In the genomic region with DNA sequence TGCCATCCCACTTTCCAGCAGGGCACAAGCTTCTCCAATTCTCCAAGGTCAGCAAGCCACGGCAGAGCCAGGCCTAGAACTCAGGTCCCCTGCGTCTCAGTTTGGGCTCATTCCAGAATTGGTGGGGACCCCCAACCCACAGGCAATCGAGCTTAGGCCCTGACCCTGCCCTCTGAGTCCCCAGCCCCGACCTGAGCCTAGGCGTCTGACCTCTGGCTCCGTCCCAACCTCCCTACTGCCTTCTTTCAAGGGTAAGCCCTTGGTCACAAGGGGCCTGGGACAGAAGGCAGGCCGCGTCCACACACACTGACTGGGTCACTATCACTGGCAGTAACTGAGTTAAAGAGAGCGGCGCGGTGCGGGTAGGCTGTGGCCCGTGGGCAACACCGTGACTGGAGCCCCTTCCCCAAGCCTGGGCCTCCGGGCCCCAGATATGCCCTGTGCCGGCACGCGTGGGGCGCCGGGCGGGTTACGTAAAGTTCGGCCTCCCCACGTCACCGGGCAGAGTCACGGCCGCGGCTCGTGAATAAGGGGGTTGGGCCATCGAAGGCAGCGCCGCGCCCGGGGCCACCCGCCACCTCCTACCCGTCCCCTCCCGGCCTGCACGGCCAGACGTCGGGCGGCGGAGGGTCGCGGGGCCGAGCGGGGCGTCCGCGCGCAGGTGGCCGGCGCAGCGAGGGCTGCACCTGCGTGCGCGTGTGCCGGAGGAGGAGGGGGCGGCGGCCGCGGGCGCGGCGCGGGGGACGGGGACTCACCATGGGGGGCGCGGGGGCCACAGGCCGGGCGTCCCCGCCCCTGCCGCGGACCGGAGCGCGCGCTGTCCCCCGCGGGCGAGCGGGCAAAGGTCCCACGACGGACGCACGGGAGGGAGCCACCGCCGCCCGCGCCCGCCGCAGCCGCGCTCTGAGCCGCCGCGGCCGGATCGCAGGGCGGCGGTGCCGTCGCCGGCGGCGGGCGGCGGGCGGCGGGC, we compare ENCODE assay signal across 8 cellular contexts. TPM values are rescaled to one million over a fixed set of nuclear protein-coding genes. Genes with fewer than 3 reads are reported as not detected.
A peak's percentile ranks its signal among the peaks of the same experiment; 100 is the strongest.
DNase-seq lines count a peak whose midpoint lies in the region; ATAC-seq, FAIRE-seq and TF ChIP-seq lines count a peak whose summit lies in the region.

No MANE protein-coding gene starts in this region.

- POLR2A ChIA-PET in HepG2 (lab: Yijun Ruan, JAX) = interaction anchor here (0.7 to 1.8 kb wide), 17 partner anchors 8 to 188 kb away, joined by 3 to 11 read pairs (median 5); no protein-coding TSS in a partner anchor

- no peak for FAIRE-seq in HepG2 (lab: Jason Lieb, UNC)

- H3K36me3 ChIP-seq in HepG2 (replicated peaks in 1 of 2; ENCODE audit: control insufficient read depth in 1 of 2, insufficient read depth in 2 of 2, low read length in 2 of 2) (peaks cover 3 to 4% of the 10 kb centered on the region in 2 experiments; a peak in 1 of 5 replicates), stomach smooth muscle (ENCODE audit: control insufficient read depth in 2 of 2, insufficient read depth in 2 of 2, low read length in 2 of 2) (peaks cover 0 to 6% of the 10 kb centered on the region in 2 donors)

- H3K79me2 ChIP-seq in HepG2 (ENCODE audit: insufficient read depth, low read length) = no peaks in the 10 kb centered on the region

- DNase-seq in T-helper 2 cell treated with Interferon-gamma antibody and Interleukin-4, amounts not matched to agents 5 μg/mL and 100 μg/mL, for 36 hours (ENCODE audit: low spot score) = no peak
- peak; percentile 35 for DNase-seq in cortex of kidney (lab: John Stamatoyannopoulos, UW)
- DNase-seq in HepG2 (ENCODE audit: low spot score) = no peak
- DNase-seq in A172 (ENCODE audit: low spot score) = no peak

- no peaks in the 10 kb centered on the region for H3K9me3 Mint-ChIP-seq in T-helper 2 cell treated with Interferon-gamma antibody and Interleukin-4, amounts not matched to agents 5 μg/mL and 100 μg/mL, for 36 hours

- peak overlapping the region; percentile 68 for H3K4me3 Mint-ChIP-seq in T-helper 2 cell treated with Interferon-gamma antibody and Interleukin-4, amounts not matched to agents 5 μg/mL and 100 μg/mL, for 36 hours

- no peak; the same call in 1 of the 2 replicates for TF ChIP-seq CTCF in HepG2 (CRISPR knock-in tag; IDR thresholded peaks at IDR 0.05)

- peak overlapping the region; percentile 60 to 90 (median 84) for H3K4me3 ChIP-seq in HepG2 (replicated peaks in 1 of 3; ENCODE audit: insufficient read depth in 1 of 3, low read depth in 2 of 3, low read length in 3 of 3)
- peak overlapping the region; percentile 54 to 77 for H3K4me3 ChIP-seq in stomach smooth muscle (ENCODE audit: low read length in 2 of 2)

- no peaks in the 10 kb centered on the region for H3K9me3 ChIP-seq in HepG2 (ENCODE audit: low read length)
- H3K9me3 ChIP-seq in stomach smooth muscle (ENCODE audit: control insufficient read depth in 2 of 2, low read length in 2 of 2) = no peaks in the 10 kb centered on the region

- no peak overlapping the region for H2AFZ ChIP-seq in HepG2 (ENCODE audit: low read length)

- peak overlapping the region; percentile 80 for H3K27ac ChIP-seq in HepG2 (ENCODE audit: extremely low read length, insufficient read depth, low read length)
- H3K27ac ChIP-seq in stomach smooth muscle (ENCODE audit: low read length) = peak overlapping the region; percentile 89

- CTCF ChIA-PET in HepG2 (lab: Yijun Ruan, JAX; ENCODE audit: low intra/inter-chr PET ratio, low total read pairs) = no interaction called here

- peaks cover 11% of the 10 kb centered on the region for H3K4me1 Mint-ChIP-seq in T-helper 2 cell treated with Interferon-gamma antibody and Interleukin-4, amounts not matched to agents 5 μg/mL and 100 μg/mL, for 36 hours (ENCODE audit: low read depth)

- TF ChIP-seq EP300 in HepG2 (IDR thresholded peaks at IDR 0.05; ENCODE audit: low read depth in 2 of 2, low read length in 2 of 2) (no peak), HepG2 (CRISPR knock-in tag; IDR thresholded peaks at IDR 0.05; ENCODE audit: borderline replicate concordance) (no peak)

- TF ChIP-seq RAD21 in HepG2 (CRISPR knock-in tag; IDR thresholded peaks at IDR 0.05) = no peak; the same call in 1 of the 2 replicates

- TSS peak; percentile 58 for BruUV-seq in HepG2 (replicated peaks; lab: Mats Ljungman, UMichigan)

- peaks cover 1% of the 10 kb centered on the region for H3K27me3 Mint-ChIP-seq in T-helper 2 cell treated with Interferon-gamma antibody and Interleukin-4, amounts not matched to agents 5 μg/mL and 100 μg/mL, for 36 hours (ENCODE audit: low read depth)

- H4K20me1 ChIP-seq in HepG2 (ENCODE audit: insufficient read depth, low read length) = no peaks in the 10 kb centered on the region

- H3K4me1 ChIP-seq in HepG2 (ENCODE audit: insufficient read depth, low read length) = peaks cover 48% of the 10 kb centered on the region
- peaks cover 21% of the 10 kb centered on the region for H3K4me1 ChIP-seq in stomach smooth muscle (ENCODE audit: control insufficient read depth, insufficient read depth, low read length)

- H3K27me3 ChIP-seq in HepG2 (ENCODE audit: control insufficient read depth in 1 of 2, insufficient read depth in 2 of 2, low read length in 2 of 2) = no peaks in the 10 kb centered on the region; a peak in 2 of 5 replicates
- H3K27me3 ChIP-seq in stomach smooth muscle (ENCODE audit: control insufficient read depth in 1 of 2, insufficient read depth in 2 of 2, low read length in 2 of 2) = no peaks in the 10 kb centered on the region

- peak overlapping the region; percentile 88 for H3K4me2 ChIP-seq in HepG2 (ENCODE audit: low read depth, low read length)

- intact Hi-C loops in HepG2 (cut with micrococcal nuclease; ENCODE audit: unreplicated experiment) = no loop called here

- peaks cover 5% of the 10 kb centered on the region for H3K36me3 Mint-ChIP-seq in T-helper 2 cell treated with Interferon-gamma antibody and Interleukin-4, amounts not matched to agents 5 μg/mL and 100 μg/mL, for 36 hours (ENCODE audit: low read depth)

- peak overlapping the region; percentile 80 for H3K9ac ChIP-seq in HepG2 (ENCODE audit: insufficient read depth, low read depth, low read length)
- peak overlapping the region; percentile 87 to 90 for H3K9ac ChIP-seq in stomach smooth muscle (ENCODE audit: low read length in 2 of 2)

- in situ Hi-C loops in HepG2 (cut with HindIII; ENCODE audit: extremely low pct_ligation_motif_present, low pct_unique_long_range_greater_than_20kb) = no loop called here

- 0% methylated on average over 6 of the region's 109 CpGs for WGBS in HepG2 (ENCODE audit: low lambda C conversion rate)

- no peak for TF ChIP-seq POLR2A in HepG2 (IDR thresholded peaks at IDR 0.05; ENCODE audit: insufficient read depth in 1 of 2, low read depth in 2 of 2, low read length in 2 of 2)

- H3K27ac Mint-ChIP-seq in T-helper 2 cell treated with Interferon-gamma antibody and Interleukin-4, amounts not matched to agents 5 μg/mL and 100 μg/mL, for 36 hours = no peak overlapping the region

- peak; percentile 10 for ATAC-seq in GM18498 (IDR thresholded peaks at IDR 0.05; ENCODE audit: unreplicated experiment)
- peak; percentile 18 for ATAC-seq in HG03097 (IDR thresholded peaks at IDR 0.05; ENCODE audit: low FRiP score, unreplicated experiment)
- ATAC-seq in HepG2 = peak; percentile 0; the same call in 1 of the 3 replicates
- ATAC-seq in GM21367 (IDR thresholded peaks at IDR 0.05; ENCODE audit: unreplicated experiment) = no peak

TF ChIP-seq in HepG2, 621 proteins besides CTCF, POLR2A, EP300 and RAD21 (continues in another document):
- no peak for TF ChIP-seq ZNF224 (CRISPR knock-in tag; IDR thresholded peaks at IDR 0.05)
- TF ChIP-seq, protein P1, sequence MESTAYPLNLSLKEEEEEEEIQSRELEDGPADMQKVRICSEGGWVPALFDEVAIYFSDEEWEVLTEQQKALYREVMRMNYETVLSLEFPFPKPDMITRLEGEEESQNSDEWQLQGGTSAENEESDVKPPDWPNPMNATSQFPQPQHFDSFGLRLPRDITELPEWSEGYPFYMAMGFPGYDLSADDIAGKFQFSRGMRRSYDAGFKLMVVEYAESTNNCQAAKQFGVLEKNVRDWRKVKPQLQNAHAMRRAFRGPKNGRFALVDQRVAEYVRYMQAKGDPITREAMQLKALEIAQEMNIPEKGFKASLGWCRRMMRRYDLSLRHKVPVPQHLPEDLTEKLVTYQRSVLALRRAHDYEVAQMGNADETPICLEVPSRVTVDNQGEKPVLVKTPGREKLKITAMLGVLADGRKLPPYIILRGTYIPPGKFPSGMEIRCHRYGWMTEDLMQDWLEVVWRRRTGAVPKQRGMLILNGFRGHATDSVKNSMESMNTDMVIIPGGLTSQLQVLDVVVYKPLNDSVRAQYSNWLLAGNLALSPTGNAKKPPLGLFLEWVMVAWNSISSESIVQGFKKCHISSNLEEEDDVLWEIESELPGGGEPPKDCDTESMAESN (CRISPR knock-in tag; conservative IDR thresholded peaks at IDR 0.05) = no peak
- TF ChIP-seq, protein P2, sequence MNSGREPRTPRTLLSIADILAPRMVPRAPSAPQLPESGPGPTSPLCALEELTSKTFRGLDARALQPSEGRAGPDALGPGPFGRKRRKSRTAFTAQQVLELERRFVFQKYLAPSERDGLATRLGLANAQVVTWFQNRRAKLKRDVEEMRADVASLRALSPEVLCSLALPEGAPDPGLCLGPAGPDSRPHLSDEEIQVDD (CRISPR knock-in tag; IDR thresholded peaks at IDR 0.05; ENCODE audit: borderline replicate concordance) = no peak

RNA-seq across cellular contexts. Expression of a gene that starts 0.5 kb away (rescaled TPM):
- 5.7 and 10.0 TPM in 2 replicates for total RNA-seq in HepG2 (2016; rRNA removed; fragmentation: Illumina TruSeq; extraction: Trizol)
- 14.3 and 16.0 TPM in 2 replicates for total RNA-seq in HepG2 (2016; cell fraction: cytosol; rRNA removed; fragmentation: Illumina TruSeq; extraction: Trizol; ENCODE audit: low read depth)
- total RNA-seq in HepG2 (2016; cell fraction: insoluble cytoplasmic fraction; rRNA removed; fragmentation: Illumina TruSeq; extraction: Trizol) = 5.0 and 10.4 TPM in 2 replicates
- total RNA-seq in HepG2 (2016; cell fraction: membrane; rRNA removed; fragmentation: Illumina TruSeq; extraction: Trizol) = 17.4 and 22.1 TPM in 2 replicates
- total RNA-seq in HepG2 (2016; cell fraction: nucleus; rRNA removed; fragmentation: Illumina TruSeq; extraction: Trizol) = 10.0 and 10.9 TPM in 2 replicates
- polyA plus RNA-seq in HepG2 (2011; rRNA removed) = 15.0 and 23.2 TPM in 2 replicates
- 15.5 and 27.2 TPM in 2 replicates for polyA plus RNA-seq in HepG2 (2011; cell fraction: cytosol; rRNA removed)
- polyA plus RNA-seq in HepG2 (2011; cell fraction: nucleus; rRNA removed) = 167 and 168 TPM in 2 replicates
- polyA plus RNA-seq in HepG2 (2012) = 10.5 and 17.4 TPM in 2 replicates
- 15.9 and 17.0 TPM in 2 replicates for polyA plus RNA-seq in HepG2 (2016; cell fraction: cytosol; fragmentation: Illumina TruSeq; extraction: Trizol; ENCODE audit: low read depth)
- polyA plus RNA-seq in HepG2 (2016; cell fraction: insoluble cytoplasmic fraction; fragmentation: Illumina TruSeq; extraction: Trizol; ENCODE audit: low read depth) = 5.9 and 6.8 TPM in 2 replicates
- polyA plus RNA-seq in HepG2 (2016; cell fraction: membrane; fragmentation: Illumina TruSeq; extraction: Trizol; ENCODE audit: low read depth) = 15.7 and 16.1 TPM in 2 replicates
- polyA plus RNA-seq in HepG2 (2016; cell fraction: nucleus; fragmentation: Illumina TruSeq; extraction: Trizol; ENCODE audit: insufficient read depth, low read depth) = 29.1 and 29.7 TPM in 2 replicates
- 16.4 and 20.4 TPM in 2 replicates for polyA minus RNA-seq in HepG2 (2011; rRNA and poly(A)+ RNA removed; ENCODE audit: low replicate concordance)
- polyA minus RNA-seq in HepG2 (2011; cell fraction: cytosol; rRNA and poly(A)+ RNA removed) = 9.8 and 9.9 TPM in 2 replicates
- polyA minus RNA-seq in HepG2 (2011; cell fraction: nucleus; rRNA and poly(A)+ RNA removed) = 11.9 and 12.4 TPM in 2 replicates
- 23.6 and 25.5 TPM in 2 replicates for total RNA-seq in A172 (2014; rRNA removed; shearing (Covaris generic))
